Comparison of ENCODE assay signal across 10 cellular contexts in genomic region chr11:5090668-5091067, GRCh38. TPM values are rescaled to one million over a fixed set of nuclear protein-coding genes. Genes with fewer than 3 reads are reported as not detected.
"Had no signal": no experiment of that assay in that cellular context is flagged by ENCODE, and none has a peak within 500 bp of the region (broad histone marks: within the 10 kb centered on the region; RNA-seq: fewer than 3 reads in every experiment).

No MANE protein-coding gene starts in this region.

- FAIRE-seq: HepG2 had no signal

- DNase-seq: GM23248, GOT3, H7, HFFc6, Karpas-422, KBM-7 had no signal

- ATAC-seq: HCT116, HepG2 had no signal

RNA-seq across cellular contexts. Expression of gene OR52E1, which starts 21.3 kb away (rescaled TPM):
- total RNA-seq: GM23248, H4, H7, HepG2, HFFc6, HT1080 had no signal

RNA-seq across cellular contexts. Expression of gene OR52E2, which starts 31.2 kb away (rescaled TPM):
- total RNA-seq: GM23248, H7, HepG2, HFFc6, HT1080 had no signal

RNA-seq across cellular contexts. Expression of gene OR52J3, which starts 44.3 kb away (rescaled TPM):
- total RNA-seq: GM23248, H4, H7, HepG2, HFFc6, HT1080 had no signal

RNA-seq across cellular contexts. Expression of gene OR52A5, which starts 47.5 kb away (rescaled TPM):
- total RNA-seq: GM23248, H4, HepG2, HFFc6, HT1080 had no signal
